7 cellular contexts compared by ENCODE assay signal in genomic region chr19:40433391-40434216, GRCh38. TPM values are rescaled to one million over a fixed set of nuclear protein-coding genes. Genes with fewer than 3 reads are reported as not detected.
DNase-seq lines count a peak whose midpoint lies in the region; ATAC-seq and TF ChIP-seq lines count a peak whose summit lies in the region.

No MANE protein-coding gene starts in this region.

- DNase-seq in GM13976 (ENCODE audit: low spot score) (peak; percentile 87), HK-2 (ENCODE audit: unreplicated experiment) (peak; percentile 83), NT2/D1 (ENCODE audit: low read depth, low spot score) (peak; percentile 63), erythroblast (lab: John Stamatoyannopoulos, UW) (peak; percentile 85 to 89)
- DNase-seq in activated T-cell treated with anti-CD3 and anti-CD28 coated beads, Interleukin-2, amount 50 U/mL, for 4 hours: no peak

- H3K4me1 Mint-ChIP-seq in activated T-cell treated with anti-CD3 and anti-CD28 coated beads, Interleukin-2, amount 50 U/mL, for 4 hours (ENCODE audit: low read depth): peaks cover 13% of the 10 kb centered on the region
- H3K4me1 Mint-ChIP-seq in stimulated activated naive CD8-positive, alpha-beta T cell treated with anti-CD3 and anti-CD28 coated beads, Interleukin-15, Interleukin-2, amounts not matched to agents 100 ng/mL and 50 ng/mL, for 24 hours (ENCODE audit: low read depth): peaks cover 13% of the 10 kb centered on the region

- peak overlapping the region; percentile 38 for H3K4me3 ChIP-seq in NT2/D1 (ENCODE audit: insufficient read length, low read depth)
- H3K4me3 ChIP-seq in mononuclear cell (ENCODE audit: low read length): peak overlapping the region; percentile 41

- no peaks in the 10 kb centered on the region for H3K9me3 Mint-ChIP-seq in activated T-cell treated with anti-CD3 and anti-CD28 coated beads, Interleukin-2, amount 50 U/mL, for 4 hours
- H3K9me3 Mint-ChIP-seq in stimulated activated naive CD8-positive, alpha-beta T cell treated with anti-CD3 and anti-CD28 coated beads, Interleukin-15, Interleukin-2, amounts not matched to agents 100 ng/mL and 50 ng/mL, for 24 hours: no peaks in the 10 kb centered on the region

- peak; percentile 92 to 93 for ATAC-seq in activated T-cell treated with anti-CD3 and anti-CD28 coated beads, Interleukin-2, amount 50 U/mL, for 4 hours

- H3K27ac Mint-ChIP-seq in stimulated activated naive CD8-positive, alpha-beta T cell treated with anti-CD3 and anti-CD28 coated beads, Interleukin-15, Interleukin-2, amounts not matched to agents 100 ng/mL and 50 ng/mL, for 24 hours: peak overlapping the region; percentile 98

- peak overlapping the region; percentile 86 for H3K4me3 Mint-ChIP-seq in activated T-cell treated with anti-CD3 and anti-CD28 coated beads, Interleukin-2, amount 50 U/mL, for 4 hours
- peak overlapping the region; percentile 87 for H3K4me3 Mint-ChIP-seq in stimulated activated naive CD8-positive, alpha-beta T cell treated with anti-CD3 and anti-CD28 coated beads, Interleukin-15, Interleukin-2, amounts not matched to agents 100 ng/mL and 50 ng/mL, for 24 hours

- H3K27me3 Mint-ChIP-seq in activated T-cell treated with anti-CD3 and anti-CD28 coated beads, Interleukin-2, amount 50 U/mL, for 4 hours (ENCODE audit: low read depth): no peaks in the 10 kb centered on the region
- no peaks in the 10 kb centered on the region for H3K27me3 Mint-ChIP-seq in stimulated activated naive CD8-positive, alpha-beta T cell treated with anti-CD3 and anti-CD28 coated beads, Interleukin-15, Interleukin-2, amounts not matched to agents 100 ng/mL and 50 ng/mL, for 24 hours

- peak; percentile 66 for TF ChIP-seq POLR2A in erythroblast (IDR thresholded peaks at IDR 0.05; ENCODE audit: low read length)

- no peak for TF ChIP-seq CTCF in GM13976 (IDR thresholded peaks at IDR 0.05; ENCODE audit: borderline replicate concordance, control extremely low read depth, extremely low read depth, insufficient read depth, missing control alignments)

- H3K27me3 ChIP-seq in NT2/D1 (ENCODE audit: insufficient read depth, insufficient read length) (no peaks in the 10 kb centered on the region), mononuclear cell (ENCODE audit: insufficient read depth, low read length) (no peaks in the 10 kb centered on the region)

- peak overlapping the region; percentile 76 for H3K9ac ChIP-seq in NT2/D1 (ENCODE audit: insufficient read length, low read depth)

- no peaks in the 10 kb centered on the region for H3K36me3 Mint-ChIP-seq in activated T-cell treated with anti-CD3 and anti-CD28 coated beads, Interleukin-2, amount 50 U/mL, for 4 hours (ENCODE audit: insufficient read depth)
- H3K36me3 Mint-ChIP-seq in stimulated activated naive CD8-positive, alpha-beta T cell treated with anti-CD3 and anti-CD28 coated beads, Interleukin-15, Interleukin-2, amounts not matched to agents 100 ng/mL and 50 ng/mL, for 24 hours (ENCODE audit: low read depth): no peaks in the 10 kb centered on the region

- H3K4me1 ChIP-seq in NT2/D1 (ENCODE audit: insufficient read depth, insufficient read length) (no peaks in the 10 kb centered on the region), mononuclear cell (ENCODE audit: insufficient read depth, low read length) (peaks cover 40% of the 10 kb centered on the region)

- in situ Hi-C loops in GM13976 (cut with MboI; ENCODE audit: low sequenced_read_pairs, unreplicated experiment): no loop called here

- H3K36me3 ChIP-seq in NT2/D1 (ENCODE audit: insufficient read depth, insufficient read length, low read length): no peaks in the 10 kb centered on the region

- H3K9me3 ChIP-seq in NT2/D1 (ENCODE audit: insufficient read depth, low read length) (no peaks in the 10 kb centered on the region), mononuclear cell (ENCODE audit: low read depth, low read length) (no peaks in the 10 kb centered on the region)

RNA-seq across cellular contexts. Expression of gene SERTAD1, which starts 7.8 kb away (rescaled TPM):
- total RNA-seq in activated T-cell treated with anti-CD3 and anti-CD28 coated beads, Interleukin-2, amount 50 U/mL, for 4 hours: 10 to 100 TPM; 24.2 to 33.9 (median 33.7) TPM
- total RNA-seq in mononuclear cell: 16.1 TPM

RNA-seq across cellular contexts. Expression of gene SERTAD3, which starts 10.5 kb away (rescaled TPM):
- total RNA-seq in activated T-cell treated with anti-CD3 and anti-CD28 coated beads, Interleukin-2, amount 50 U/mL, for 4 hours: 1 to 10 TPM; 6.4 to 9.5 (median 6.8) TPM
- total RNA-seq in mononuclear cell: 20.7 TPM

RNA-seq across cellular contexts. Expression of gene PRX, which starts 20.4 kb away (rescaled TPM):
- under 1 TPM; 0.71 to 0.82 (median 0.79) TPM for total RNA-seq in activated T-cell treated with anti-CD3 and anti-CD28 coated beads, Interleukin-2, amount 50 U/mL, for 4 hours
- total RNA-seq in mononuclear cell: 1.0 TPM

RNA-seq across cellular contexts. Expression of gene BLVRB, which starts 31.9 kb away (rescaled TPM):
- 10 to 100 TPM; 17.0 to 19.2 (median 18.1) TPM for total RNA-seq in activated T-cell treated with anti-CD3 and anti-CD28 coated beads, Interleukin-2, amount 50 U/mL, for 4 hours
- 39.8 TPM for total RNA-seq in mononuclear cell

RNA-seq across cellular contexts. Expression of gene SPTBN4, which starts 33.2 kb away (rescaled TPM):
- total RNA-seq in activated T-cell treated with anti-CD3 and anti-CD28 coated beads, Interleukin-2, amount 50 U/mL, for 4 hours: 1 to 10 TPM; 1.2 to 2.1 (median 1.8) TPM
- under 0.01 TPM for total RNA-seq in mononuclear cell
